In the genomic region with DNA sequence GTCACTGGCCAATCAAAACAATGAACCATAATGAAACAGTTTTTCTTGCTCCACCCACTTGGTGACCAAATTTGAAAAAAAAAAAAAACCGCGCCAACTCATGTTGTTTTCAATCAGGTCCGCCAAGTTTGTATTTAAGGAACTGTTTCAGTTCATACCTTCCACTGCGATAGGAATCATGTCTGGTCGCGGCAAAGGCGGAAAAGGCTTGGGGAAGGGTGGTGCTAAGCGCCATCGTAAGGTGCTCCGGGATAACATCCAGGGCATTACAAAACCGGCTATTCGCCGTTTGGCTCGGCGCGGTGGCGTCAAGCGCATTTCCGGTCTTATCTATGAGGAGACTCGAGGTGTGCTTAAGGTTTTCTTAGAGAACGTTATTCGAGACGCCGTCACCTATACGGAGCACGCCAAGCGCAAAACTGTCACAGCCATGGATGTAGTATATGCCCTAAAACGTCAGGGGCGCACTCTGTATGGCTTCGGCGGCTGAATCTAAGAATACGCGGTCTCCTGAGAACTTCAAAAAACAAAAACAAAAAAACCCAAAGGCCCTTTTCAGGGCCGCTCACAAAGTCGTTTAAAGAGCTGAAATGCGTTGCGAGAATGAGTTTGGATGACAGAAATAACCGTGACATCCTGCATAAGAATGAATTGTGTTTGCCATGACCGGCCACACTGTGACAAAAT, we compare ENCODE assay signal across 1 cellular context.
TF ChIP-seq lines count a peak whose summit lies in the region.

No MANE protein-coding gene starts in this region.

TF ChIP-seq in HepG2, 621 proteins besides CTCF, POLR2A, EP300 and RAD21 (continued from another document and continues in another):
- TF ChIP-seq ZNF550 (CRISPR knock-in tag; IDR thresholded peaks at IDR 0.05; ENCODE audit: borderline replicate concordance) (no peak; the same call in 1 of the 2 replicates), CHD4 (IDR thresholded peaks at IDR 0.05; ENCODE audit: borderline replicate concordance, low read length) (no peak), MED13 (CRISPR knock-in tag; IDR thresholded peaks at IDR 0.05) (peak; percentile 93), ZNF761 (CRISPR knock-in tag; conservative IDR thresholded peaks at IDR 0.05) (peak; percentile 90), ZFP36L2 (CRISPR knock-in tag; IDR thresholded peaks at IDR 0.05) (no peak), NR3C1 (CRISPR knock-in tag; IDR thresholded peaks at IDR 0.05) (no peak), ZNF7 (CRISPR knock-in tag; IDR thresholded peaks at IDR 0.05) (no peak), RFX1 (IDR thresholded peaks at IDR 0.05) (no peak), ARID5B (CRISPR knock-in tag; IDR thresholded peaks at IDR 0.05) (peak; percentile 71), GATA4 (IDR thresholded peaks at IDR 0.05; ENCODE audit: borderline replicate concordance, low read depth) (peak; percentile 99), NRL (CRISPR knock-in tag; IDR thresholded peaks at IDR 0.05; ENCODE audit: borderline replicate concordance) (peak; percentile 93), ZNF282 (IDR thresholded peaks at IDR 0.05; ENCODE audit: partially characterized antibody) (no peak), ADNP (CRISPR knock-in tag; IDR thresholded peaks at IDR 0.05) (no peak), SAFB2 (CRISPR knock-in tag; IDR thresholded peaks at IDR 0.05; ENCODE audit: borderline replicate concordance, low read depth) (peak; percentile 76; the same call in 1 of the 2 replicates), ZNF274 (CRISPR knock-in tag; IDR thresholded peaks at IDR 0.05) (peak; percentile 85; the same call in 1 of the 2 replicates), ZNF557 (CRISPR knock-in tag; IDR thresholded peaks at IDR 0.05) (peak; percentile 94), DNMT1 (CRISPR knock-in tag; IDR thresholded peaks at IDR 0.05) (no peak), XRCC5 (optimal IDR thresholded peaks at IDR 0.05; ENCODE audit: low read length) (peak; percentile 66), PRMT3 (CRISPR knock-in tag; IDR thresholded peaks at IDR 0.05; ENCODE audit: borderline replicate concordance, low read depth) (peak; percentile 95), KLF16 (CRISPR knock-in tag; IDR thresholded peaks at IDR 0.05) (peak; percentile 73 to 98; a peak in 3 of 4 replicates), SAP130 (CRISPR knock-in tag; IDR thresholded peaks at IDR 0.05; ENCODE audit: low read depth) (peak; percentile 100), ZNF281 (CRISPR knock-in tag; IDR thresholded peaks at IDR 0.05; ENCODE audit: borderline replicate concordance) (peak; percentile 46; the same call in 1 of the 2 replicates), REPIN1 (CRISPR knock-in tag; IDR thresholded peaks at IDR 0.05; ENCODE audit: borderline replicate concordance, low read depth) (peak; percentile 98)
- TF ChIP-seq, protein P1, sequence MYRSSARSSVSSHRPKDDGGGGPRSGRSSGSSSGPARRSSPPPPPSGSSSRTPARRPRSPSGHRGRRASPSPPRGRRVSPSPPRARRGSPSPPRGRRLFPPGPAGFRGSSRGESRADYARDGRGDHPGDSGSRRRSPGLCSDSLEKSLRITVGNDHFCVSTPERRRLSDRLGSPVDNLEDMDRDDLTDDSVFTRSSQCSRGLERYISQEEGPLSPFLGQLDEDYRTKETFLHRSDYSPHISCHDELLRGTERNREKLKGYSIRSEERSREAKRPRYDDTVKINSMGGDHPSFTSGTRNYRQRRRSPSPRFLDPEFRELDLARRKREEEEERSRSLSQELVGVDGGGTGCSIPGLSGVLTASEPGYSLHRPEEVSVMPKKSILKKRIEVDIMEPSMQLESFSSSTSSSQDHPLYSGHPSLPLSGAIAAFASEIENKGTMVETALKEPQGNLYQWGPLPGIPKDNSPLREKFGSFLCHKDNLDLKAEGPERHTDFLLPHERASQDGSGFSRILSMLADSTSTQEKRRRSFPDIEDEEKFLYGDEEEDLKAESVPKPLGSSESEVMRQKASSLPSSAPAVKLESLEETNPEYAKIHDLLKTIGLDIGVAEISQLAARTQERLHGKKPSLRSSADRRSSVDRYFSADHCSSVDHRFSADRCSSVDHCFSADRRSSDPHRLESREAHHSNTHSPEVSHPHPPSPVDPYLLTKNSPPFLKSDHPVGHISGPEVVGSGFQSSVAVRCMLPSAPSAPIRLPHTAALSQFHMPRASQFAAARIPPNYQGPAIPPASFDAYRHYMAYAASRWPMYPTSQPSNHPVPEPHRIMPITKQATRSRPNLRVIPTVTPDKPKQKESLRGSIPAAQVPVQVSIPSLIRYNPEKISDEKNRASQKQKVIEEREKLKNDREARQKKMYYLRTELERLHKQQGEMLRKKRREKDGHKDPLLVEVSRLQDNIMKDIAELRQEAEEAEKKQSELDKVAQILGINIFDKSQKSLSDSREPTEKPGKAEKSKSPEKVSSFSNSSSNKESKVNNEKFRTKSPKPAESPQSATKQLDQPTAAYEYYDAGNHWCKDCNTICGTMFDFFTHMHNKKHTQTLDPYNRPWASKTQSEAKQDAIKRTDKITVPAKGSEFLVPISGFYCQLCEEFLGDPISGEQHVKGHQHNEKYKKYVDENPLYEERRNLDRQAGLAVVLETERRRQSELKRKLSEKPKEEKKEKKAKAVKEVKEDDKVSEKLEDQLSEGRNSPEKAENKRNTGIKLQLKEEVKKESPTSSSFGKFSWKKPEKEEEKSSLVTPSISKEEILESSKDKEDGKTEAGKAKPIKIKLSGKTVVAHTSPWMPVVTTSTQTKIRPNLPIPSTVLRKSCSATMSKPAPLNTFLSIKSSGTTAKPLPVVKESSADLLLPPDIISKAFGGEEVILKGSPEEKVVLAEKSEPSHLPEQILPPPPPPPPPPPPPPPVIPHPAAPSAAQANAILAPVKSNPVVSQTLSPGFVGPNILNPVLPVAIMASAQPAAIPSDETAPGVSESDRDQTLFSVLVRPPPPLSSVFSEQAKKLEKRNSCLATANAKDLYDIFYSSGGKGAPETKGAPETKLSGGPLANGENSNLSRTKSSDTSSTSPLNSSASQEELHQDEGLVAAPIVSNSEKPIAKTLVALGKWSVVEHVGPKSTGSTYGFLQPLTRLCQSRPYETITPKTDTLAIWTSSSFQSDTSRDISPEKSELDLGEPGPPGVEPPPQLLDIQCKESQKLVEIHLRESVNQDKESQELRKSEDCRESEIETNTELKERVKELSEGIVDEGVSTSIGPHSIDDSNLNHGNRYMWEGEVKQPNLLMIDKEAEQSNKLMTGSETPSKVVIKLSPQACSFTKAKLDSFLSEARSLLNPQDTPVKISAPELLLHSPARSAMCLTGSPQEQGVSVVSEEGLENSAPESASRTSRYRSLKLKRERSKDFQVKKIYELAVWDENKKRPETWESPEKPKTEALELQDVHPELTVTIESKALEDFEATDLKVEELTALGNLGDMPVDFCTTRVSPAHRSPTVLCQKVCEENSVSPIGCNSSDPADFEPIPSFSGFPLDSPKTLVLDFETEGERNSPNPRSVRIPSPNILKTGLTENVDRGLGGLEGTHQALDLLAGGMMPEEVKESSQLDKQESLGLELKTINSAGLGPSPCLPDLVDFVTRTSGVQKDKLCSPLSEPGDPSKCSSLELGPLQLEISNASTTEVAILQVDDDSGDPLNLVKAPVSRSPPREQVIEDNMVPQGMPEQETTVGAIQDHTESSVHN (CRISPR knock-in tag; IDR thresholded peaks at IDR 0.05): peak; percentile 97
- TF ChIP-seq, protein P2, sequence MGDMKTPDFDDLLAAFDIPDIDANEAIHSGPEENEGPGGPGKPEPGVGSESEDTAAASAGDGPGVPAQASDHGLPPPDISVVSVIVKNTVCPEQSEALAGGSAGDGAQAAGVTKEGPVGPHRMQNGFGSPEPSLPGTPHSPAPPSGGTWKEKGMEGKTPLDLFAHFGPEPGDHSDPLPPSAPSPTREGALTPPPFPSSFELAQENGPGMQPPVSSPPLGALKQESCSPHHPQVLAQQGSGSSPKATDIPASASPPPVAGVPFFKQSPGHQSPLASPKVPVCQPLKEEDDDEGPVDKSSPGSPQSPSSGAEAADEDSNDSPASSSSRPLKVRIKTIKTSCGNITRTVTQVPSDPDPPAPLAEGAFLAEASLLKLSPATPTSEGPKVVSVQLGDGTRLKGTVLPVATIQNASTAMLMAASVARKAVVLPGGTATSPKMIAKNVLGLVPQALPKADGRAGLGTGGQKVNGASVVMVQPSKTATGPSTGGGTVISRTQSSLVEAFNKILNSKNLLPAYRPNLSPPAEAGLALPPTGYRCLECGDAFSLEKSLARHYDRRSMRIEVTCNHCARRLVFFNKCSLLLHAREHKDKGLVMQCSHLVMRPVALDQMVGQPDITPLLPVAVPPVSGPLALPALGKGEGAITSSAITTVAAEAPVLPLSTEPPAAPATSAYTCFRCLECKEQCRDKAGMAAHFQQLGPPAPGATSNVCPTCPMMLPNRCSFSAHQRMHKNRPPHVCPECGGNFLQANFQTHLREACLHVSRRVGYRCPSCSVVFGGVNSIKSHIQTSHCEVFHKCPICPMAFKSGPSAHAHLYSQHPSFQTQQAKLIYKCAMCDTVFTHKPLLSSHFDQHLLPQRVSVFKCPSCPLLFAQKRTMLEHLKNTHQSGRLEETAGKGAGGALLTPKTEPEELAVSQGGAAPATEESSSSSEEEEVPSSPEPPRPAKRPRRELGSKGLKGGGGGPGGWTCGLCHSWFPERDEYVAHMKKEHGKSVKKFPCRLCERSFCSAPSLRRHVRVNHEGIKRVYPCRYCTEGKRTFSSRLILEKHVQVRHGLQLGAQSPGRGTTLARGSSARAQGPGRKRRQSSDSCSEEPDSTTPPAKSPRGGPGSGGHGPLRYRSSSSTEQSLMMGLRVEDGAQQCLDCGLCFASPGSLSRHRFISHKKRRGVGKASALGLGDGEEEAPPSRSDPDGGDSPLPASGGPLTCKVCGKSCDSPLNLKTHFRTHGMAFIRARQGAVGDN (CRISPR knock-in tag; IDR thresholded peaks at IDR 0.05): peak; percentile 65
- TF ChIP-seq, protein P3, sequence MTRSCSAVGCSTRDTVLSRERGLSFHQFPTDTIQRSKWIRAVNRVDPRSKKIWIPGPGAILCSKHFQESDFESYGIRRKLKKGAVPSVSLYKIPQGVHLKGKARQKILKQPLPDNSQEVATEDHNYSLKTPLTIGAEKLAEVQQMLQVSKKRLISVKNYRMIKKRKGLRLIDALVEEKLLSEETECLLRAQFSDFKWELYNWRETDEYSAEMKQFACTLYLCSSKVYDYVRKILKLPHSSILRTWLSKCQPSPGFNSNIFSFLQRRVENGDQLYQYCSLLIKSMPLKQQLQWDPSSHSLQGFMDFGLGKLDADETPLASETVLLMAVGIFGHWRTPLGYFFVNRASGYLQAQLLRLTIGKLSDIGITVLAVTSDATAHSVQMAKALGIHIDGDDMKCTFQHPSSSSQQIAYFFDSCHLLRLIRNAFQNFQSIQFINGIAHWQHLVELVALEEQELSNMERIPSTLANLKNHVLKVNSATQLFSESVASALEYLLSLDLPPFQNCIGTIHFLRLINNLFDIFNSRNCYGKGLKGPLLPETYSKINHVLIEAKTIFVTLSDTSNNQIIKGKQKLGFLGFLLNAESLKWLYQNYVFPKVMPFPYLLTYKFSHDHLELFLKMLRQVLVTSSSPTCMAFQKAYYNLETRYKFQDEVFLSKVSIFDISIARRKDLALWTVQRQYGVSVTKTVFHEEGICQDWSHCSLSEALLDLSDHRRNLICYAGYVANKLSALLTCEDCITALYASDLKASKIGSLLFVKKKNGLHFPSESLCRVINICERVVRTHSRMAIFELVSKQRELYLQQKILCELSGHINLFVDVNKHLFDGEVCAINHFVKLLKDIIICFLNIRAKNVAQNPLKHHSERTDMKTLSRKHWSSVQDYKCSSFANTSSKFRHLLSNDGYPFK (CRISPR knock-in tag; IDR thresholded peaks at IDR 0.05; ENCODE audit: borderline replicate concordance): peak; percentile 48; the same call in 1 of the 2 replicates
- TF ChIP-seq, protein P4, sequence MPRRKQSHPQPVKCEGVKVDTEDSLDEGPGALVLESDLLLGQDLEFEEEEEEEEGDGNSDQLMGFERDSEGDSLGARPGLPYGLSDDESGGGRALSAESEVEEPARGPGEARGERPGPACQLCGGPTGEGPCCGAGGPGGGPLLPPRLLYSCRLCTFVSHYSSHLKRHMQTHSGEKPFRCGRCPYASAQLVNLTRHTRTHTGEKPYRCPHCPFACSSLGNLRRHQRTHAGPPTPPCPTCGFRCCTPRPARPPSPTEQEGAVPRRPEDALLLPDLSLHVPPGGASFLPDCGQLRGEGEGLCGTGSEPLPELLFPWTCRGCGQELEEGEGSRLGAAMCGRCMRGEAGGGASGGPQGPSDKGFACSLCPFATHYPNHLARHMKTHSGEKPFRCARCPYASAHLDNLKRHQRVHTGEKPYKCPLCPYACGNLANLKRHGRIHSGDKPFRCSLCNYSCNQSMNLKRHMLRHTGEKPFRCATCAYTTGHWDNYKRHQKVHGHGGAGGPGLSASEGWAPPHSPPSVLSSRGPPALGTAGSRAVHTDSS (CRISPR knock-in tag; conservative IDR thresholded peaks at IDR 0.05): no peak
